1 cellular context compared by ENCODE assay signal in the genomic region with DNA sequence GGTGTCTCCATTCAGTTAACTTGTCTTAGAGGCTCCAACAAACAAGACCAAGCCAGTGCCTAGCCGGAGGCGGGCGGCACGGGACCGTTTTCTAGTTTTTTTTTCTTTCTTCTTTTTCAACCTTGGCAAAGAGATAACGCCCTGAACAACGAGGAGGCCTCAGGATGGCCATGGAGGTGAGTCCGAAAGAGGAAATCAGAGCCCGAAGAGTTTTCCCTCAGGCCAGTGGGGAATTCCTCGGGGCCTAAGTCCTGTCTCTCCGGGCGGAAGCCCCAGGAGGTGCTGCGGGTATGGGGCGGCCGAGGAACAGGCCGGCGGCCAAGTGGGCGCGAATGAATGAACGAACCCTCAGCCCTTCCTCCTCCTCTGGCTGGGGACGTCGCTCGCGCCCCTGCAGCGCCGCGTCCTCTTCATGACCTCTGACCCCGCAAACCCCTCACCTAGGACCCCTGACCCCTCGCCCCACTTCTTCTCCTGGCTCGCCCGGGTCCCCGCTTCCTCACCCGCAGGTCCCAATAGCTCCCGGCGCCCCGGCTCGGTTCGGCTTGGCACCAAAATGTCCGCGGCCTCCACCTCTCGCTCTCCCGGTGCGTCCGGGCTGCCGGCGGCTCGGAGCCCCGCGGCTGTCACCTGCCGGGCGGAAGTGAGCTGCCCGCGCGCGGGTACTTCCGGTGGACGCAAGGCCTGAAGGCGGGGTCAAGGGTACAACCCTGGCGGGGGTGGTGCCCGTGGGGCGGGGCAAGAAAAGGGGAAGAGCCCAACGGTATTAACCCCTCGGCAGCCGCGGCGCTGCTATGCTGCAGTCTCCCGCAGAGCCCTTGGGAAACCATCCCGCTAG.
TF ChIP-seq lines count a peak whose summit lies in the region.

A gene (minus strand): TSS at position 650 of the 838 bp plus-strand sequence. CDS start 21,327 bp downstream, outside the sequence.

TF ChIP-seq in K562, 482 proteins besides CTCF, POLR2A, EP300 and RAD21 (continued from another document and continues in another):
- TF ChIP-seq, protein P1, sequence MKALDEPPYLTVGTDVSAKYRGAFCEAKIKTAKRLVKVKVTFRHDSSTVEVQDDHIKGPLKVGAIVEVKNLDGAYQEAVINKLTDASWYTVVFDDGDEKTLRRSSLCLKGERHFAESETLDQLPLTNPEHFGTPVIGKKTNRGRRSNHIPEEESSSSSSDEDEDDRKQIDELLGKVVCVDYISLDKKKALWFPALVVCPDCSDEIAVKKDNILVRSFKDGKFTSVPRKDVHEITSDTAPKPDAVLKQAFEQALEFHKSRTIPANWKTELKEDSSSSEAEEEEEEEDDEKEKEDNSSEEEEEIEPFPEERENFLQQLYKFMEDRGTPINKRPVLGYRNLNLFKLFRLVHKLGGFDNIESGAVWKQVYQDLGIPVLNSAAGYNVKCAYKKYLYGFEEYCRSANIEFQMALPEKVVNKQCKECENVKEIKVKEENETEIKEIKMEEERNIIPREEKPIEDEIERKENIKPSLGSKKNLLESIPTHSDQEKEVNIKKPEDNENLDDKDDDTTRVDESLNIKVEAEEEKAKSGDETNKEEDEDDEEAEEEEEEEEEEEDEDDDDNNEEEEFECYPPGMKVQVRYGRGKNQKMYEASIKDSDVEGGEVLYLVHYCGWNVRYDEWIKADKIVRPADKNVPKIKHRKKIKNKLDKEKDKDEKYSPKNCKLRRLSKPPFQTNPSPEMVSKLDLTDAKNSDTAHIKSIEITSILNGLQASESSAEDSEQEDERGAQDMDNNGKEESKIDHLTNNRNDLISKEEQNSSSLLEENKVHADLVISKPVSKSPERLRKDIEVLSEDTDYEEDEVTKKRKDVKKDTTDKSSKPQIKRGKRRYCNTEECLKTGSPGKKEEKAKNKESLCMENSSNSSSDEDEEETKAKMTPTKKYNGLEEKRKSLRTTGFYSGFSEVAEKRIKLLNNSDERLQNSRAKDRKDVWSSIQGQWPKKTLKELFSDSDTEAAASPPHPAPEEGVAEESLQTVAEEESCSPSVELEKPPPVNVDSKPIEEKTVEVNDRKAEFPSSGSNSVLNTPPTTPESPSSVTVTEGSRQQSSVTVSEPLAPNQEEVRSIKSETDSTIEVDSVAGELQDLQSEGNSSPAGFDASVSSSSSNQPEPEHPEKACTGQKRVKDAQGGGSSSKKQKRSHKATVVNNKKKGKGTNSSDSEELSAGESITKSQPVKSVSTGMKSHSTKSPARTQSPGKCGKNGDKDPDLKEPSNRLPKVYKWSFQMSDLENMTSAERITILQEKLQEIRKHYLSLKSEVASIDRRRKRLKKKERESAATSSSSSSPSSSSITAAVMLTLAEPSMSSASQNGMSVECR (CRISPR knock-in tag; IDR thresholded peaks at IDR 0.05) = no peak; the same call in 1 of the 2 replicates
- TF ChIP-seq KDM2B (CRISPR knock-in tag; IDR thresholded peaks at IDR 0.05) (no peak), HNRNPL (IDR thresholded peaks at IDR 0.05; ENCODE audit: low read depth, low read length) (0 out of 2 replicates have a peak, but pooled peaks have one; percentile 24), SPI1 (IDR thresholded peaks at IDR 0.05; ENCODE audit: borderline replicate concordance, low read depth, low read length) (peak; percentile 96), CBFB (CRISPR knock-in tag; IDR thresholded peaks at IDR 0.05) (no peak), RBBP5 (IDR thresholded peaks at IDR 0.05; ENCODE audit: borderline replicate concordance, insufficient read depth, low read length, poor library complexity, severe bottlenecking) (peak; percentile 67), POLR2AphosphoS5 (IDR thresholded peaks at IDR 0.05; ENCODE audit: control insufficient read depth, insufficient read depth, low read depth, low read length) (peak; percentile 60; the same call in 1 of the 2 replicates), ESRRA (IDR thresholded peaks at IDR 0.05; ENCODE audit: borderline replicate concordance, low read depth) (peak; percentile 77), FOXK2 (conservative IDR thresholded peaks at IDR 0.05 in 1 of 2, IDR thresholded peaks at IDR 0.05 in 1 of 2; ENCODE audit: low read depth in 2 of 2) (peak in 1 of 2 experiments; percentile 33; a peak in 1 of 4 replicates), CBX3 (IDR thresholded peaks at IDR 0.05; ENCODE audit: borderline replicate concordance in 1 of 2, low read length in 2 of 2) (no peak), JUND (IDR thresholded peaks at IDR 0.05; ENCODE audit: borderline replicate concordance, low read depth, low read length) (0 out of 2 replicates have a peak, but pooled peaks have one; percentile 7), JUND (tag; IDR thresholded peaks at IDR 0.05; ENCODE audit: borderline replicate concordance, low read depth, low read length) (no peak), SRSF7 (optimal IDR thresholded peaks at IDR 0.05; ENCODE audit: low read depth, low read length) (no peak), EZH2 (IDR thresholded peaks at IDR 0.05; ENCODE audit: borderline replicate concordance, low read depth, low read length) (no peak), MECOM (CRISPR knock-in tag; IDR thresholded peaks at IDR 0.05) (no peak), ZNF239 (CRISPR knock-in tag; IDR thresholded peaks at IDR 0.05) (no peak), TAF1 (IDR thresholded peaks at IDR 0.05; ENCODE audit: control insufficient read depth, extremely low read depth, insufficient read depth, low read length, severe bottlenecking) (peak; percentile 75), ZNF217 (CRISPR knock-in tag; IDR thresholded peaks at IDR 0.05) (no peak), MYBL2 (IDR thresholded peaks at IDR 0.05; ENCODE audit: low read depth) (no peak), MYBL2 (CRISPR knock-in tag; IDR thresholded peaks at IDR 0.05; ENCODE audit: borderline replicate concordance) (no peak), HDAC3 (IDR thresholded peaks at IDR 0.05; ENCODE audit: borderline replicate concordance, partially characterized antibody) (no peak), CCNT2 (IDR thresholded peaks at IDR 0.05; ENCODE audit: borderline replicate concordance, extremely low read depth, insufficient read length, low read depth, low read length) (peak; percentile 38), CXXC5 (CRISPR knock-in tag; IDR thresholded peaks at IDR 0.05) (peak; percentile 74), ZNF197 (CRISPR knock-in tag; IDR thresholded peaks at IDR 0.05; ENCODE audit: low read depth) (no peak), SNIP1 (IDR thresholded peaks at IDR 0.05; ENCODE audit: low read depth) (no peak), NFIC (IDR thresholded peaks at IDR 0.05) (peak; percentile 50), PRPF4 (IDR thresholded peaks at IDR 0.05; ENCODE audit: insufficient read depth, low read depth, low read length, poor library complexity, severe bottlenecking) (no peak), HDAC2 (IDR thresholded peaks at IDR 0.05) (no peak), SREBF1 (IDR thresholded peaks at IDR 0.05; ENCODE audit: borderline replicate concordance, low read depth, low read length) (no peak)
- TF ChIP-seq, protein P2, sequence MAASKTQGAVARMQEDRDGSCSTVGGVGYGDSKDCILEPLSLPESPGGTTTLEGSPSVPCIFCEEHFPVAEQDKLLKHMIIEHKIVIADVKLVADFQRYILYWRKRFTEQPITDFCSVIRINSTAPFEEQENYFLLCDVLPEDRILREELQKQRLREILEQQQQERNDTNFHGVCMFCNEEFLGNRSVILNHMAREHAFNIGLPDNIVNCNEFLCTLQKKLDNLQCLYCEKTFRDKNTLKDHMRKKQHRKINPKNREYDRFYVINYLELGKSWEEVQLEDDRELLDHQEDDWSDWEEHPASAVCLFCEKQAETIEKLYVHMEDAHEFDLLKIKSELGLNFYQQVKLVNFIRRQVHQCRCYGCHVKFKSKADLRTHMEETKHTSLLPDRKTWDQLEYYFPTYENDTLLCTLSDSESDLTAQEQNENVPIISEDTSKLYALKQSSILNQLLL (CRISPR knock-in tag; IDR thresholded peaks at IDR 0.05; ENCODE audit: borderline replicate concordance) = no peak
- TF ChIP-seq, protein P3, sequence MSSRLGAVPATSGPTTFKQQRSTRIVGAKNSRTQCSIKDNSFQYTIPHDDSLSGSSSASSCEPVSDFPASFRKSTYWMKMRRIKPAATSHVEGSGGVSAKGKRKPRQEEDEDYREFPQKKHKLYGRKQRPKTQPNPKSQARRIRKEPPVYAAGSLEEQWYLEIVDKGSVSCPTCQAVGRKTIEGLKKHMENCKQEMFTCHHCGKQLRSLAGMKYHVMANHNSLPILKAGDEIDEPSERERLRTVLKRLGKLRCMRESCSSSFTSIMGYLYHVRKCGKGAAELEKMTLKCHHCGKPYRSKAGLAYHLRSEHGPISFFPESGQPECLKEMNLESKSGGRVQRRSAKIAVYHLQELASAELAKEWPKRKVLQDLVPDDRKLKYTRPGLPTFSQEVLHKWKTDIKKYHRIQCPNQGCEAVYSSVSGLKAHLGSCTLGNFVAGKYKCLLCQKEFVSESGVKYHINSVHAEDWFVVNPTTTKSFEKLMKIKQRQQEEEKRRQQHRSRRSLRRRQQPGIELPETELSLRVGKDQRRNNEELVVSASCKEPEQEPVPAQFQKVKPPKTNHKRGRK (tag; IDR thresholded peaks at IDR 0.05) = no peak
- TF ChIP-seq, protein P4, sequence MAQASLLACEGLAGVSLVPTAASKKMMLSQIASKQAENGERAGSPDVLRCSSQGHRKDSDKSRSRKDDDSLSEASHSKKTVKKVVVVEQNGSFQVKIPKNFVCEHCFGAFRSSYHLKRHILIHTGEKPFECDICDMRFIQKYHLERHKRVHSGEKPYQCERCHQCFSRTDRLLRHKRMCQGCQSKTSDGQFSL (CRISPR knock-in tag; IDR thresholded peaks at IDR 0.05) = no peak
- TF ChIP-seq, protein P4 (tag; IDR thresholded peaks at IDR 0.05) = no peak
- TF ChIP-seq, protein P5, sequence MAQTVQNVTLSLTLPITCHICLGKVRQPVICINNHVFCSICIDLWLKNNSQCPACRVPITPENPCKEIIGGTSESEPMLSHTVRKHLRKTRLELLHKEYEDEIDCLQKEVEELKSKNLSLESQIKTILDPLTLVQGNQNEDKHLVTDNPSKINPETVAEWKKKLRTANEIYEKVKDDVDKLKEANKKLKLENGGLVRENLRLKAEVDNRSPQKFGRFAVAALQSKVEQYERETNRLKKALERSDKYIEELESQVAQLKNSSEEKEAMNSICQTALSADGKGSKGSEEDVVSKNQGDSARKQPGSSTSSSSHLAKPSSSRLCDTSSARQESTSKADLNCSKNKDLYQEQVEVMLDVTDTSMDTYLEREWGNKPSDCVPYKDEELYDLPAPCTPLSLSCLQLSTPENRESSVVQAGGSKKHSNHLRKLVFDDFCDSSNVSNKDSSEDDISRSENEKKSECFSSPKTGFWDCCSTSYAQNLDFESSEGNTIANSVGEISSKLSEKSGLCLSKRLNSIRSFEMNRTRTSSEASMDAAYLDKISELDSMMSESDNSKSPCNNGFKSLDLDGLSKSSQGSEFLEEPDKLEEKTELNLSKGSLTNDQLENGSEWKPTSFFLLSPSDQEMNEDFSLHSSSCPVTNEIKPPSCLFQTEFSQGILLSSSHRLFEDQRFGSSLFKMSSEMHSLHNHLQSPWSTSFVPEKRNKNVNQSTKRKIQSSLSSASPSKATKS (CRISPR knock-in tag; IDR thresholded peaks at IDR 0.05) = no peak
- TF ChIP-seq, protein P6, sequence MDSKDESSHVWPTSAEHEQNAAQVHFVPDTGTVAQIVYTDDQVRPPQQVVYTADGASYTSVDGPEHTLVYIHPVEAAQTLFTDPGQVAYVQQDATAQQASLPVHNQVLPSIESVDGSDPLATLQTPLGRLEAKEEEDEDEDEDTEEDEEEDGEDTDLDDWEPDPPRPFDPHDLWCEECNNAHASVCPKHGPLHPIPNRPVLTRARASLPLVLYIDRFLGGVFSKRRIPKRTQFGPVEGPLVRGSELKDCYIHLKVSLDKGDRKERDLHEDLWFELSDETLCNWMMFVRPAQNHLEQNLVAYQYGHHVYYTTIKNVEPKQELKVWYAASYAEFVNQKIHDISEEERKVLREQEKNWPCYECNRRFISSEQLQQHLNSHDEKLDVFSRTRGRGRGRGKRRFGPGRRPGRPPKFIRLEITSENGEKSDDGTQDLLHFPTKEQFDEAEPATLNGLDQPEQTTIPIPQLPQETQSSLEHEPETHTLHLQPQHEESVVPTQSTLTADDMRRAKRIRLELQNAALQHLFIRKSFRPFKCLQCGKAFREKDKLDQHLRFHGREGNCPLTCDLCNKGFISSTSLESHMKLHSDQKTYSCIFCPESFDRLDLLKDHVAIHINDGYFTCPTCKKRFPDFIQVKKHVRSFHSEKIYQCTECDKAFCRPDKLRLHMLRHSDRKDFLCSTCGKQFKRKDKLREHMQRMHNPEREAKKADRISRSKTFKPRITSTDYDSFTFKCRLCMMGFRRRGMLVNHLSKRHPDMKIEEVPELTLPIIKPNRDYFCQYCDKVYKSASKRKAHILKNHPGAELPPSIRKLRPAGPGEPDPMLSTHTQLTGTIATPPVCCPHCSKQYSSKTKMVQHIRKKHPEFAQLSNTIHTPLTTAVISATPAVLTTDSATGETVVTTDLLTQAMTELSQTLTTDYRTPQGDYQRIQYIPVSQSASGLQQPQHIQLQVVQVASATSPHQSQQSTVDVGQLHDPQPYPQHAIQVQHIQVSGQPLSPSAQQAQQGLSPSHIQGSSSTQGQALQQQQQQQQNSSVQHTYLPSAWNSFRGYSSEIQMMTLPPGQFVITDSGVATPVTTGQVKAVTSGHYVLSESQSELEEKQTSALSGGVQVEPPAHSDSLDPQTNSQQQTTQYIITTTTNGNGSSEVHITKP (IDR thresholded peaks at IDR 0.05; ENCODE audit: partially characterized antibody) = peak; percentile 34
- TF ChIP-seq, protein P7, sequence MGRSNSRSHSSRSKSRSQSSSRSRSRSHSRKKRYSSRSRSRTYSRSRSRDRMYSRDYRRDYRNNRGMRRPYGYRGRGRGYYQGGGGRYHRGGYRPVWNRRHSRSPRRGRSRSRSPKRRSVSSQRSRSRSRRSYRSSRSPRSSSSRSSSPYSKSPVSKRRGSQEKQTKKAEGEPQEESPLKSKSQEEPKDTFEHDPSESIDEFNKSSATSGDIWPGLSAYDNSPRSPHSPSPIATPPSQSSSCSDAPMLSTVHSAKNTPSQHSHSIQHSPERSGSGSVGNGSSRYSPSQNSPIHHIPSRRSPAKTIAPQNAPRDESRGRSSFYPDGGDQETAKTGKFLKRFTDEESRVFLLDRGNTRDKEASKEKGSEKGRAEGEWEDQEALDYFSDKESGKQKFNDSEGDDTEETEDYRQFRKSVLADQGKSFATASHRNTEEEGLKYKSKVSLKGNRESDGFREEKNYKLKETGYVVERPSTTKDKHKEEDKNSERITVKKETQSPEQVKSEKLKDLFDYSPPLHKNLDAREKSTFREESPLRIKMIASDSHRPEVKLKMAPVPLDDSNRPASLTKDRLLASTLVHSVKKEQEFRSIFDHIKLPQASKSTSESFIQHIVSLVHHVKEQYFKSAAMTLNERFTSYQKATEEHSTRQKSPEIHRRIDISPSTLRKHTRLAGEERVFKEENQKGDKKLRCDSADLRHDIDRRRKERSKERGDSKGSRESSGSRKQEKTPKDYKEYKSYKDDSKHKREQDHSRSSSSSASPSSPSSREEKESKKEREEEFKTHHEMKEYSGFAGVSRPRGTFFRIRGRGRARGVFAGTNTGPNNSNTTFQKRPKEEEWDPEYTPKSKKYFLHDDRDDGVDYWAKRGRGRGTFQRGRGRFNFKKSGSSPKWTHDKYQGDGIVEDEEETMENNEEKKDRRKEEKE (IDR thresholded peaks at IDR 0.05; ENCODE audit: borderline replicate concordance in 1 of 2, control insufficient read depth in 1 of 2, low read depth in 2 of 2, low read length in 1 of 2) = no peak
- TF ChIP-seq, protein P8, sequence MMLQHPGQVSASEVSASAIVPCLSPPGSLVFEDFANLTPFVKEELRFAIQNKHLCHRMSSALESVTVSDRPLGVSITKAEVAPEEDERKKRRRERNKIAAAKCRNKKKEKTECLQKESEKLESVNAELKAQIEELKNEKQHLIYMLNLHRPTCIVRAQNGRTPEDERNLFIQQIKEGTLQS (IDR thresholded peaks at IDR 0.05) = no peak
- TF ChIP-seq, protein P8 (CRISPR knock-in tag; conservative IDR thresholded peaks at IDR 0.05) = no peak
